1 cellular context compared by ENCODE assay signal in genomic region chr20:62418709-62419487, GRCh38.
TF ChIP-seq lines count a peak whose summit lies in the region.

No MANE protein-coding gene starts in this region.

TF ChIP-seq in H1, 55 proteins besides CTCF, POLR2A, EP300 and RAD21:
- TF ChIP-seq CHD2 (IDR thresholded peaks at IDR 0.05; ENCODE audit: low read length) (no peak), TAF1 (IDR thresholded peaks at IDR 0.05; ENCODE audit: low read depth, low read length) (no peak), KDM4A (IDR thresholded peaks at IDR 0.05; ENCODE audit: low read depth, low read length, severe bottlenecking) (no peak), MAX (IDR thresholded peaks at IDR 0.05) (no peak), E2F6 (IDR thresholded peaks at IDR 0.05) (no peak)
